3 cellular contexts compared by ENCODE assay signal in the genomic region with DNA sequence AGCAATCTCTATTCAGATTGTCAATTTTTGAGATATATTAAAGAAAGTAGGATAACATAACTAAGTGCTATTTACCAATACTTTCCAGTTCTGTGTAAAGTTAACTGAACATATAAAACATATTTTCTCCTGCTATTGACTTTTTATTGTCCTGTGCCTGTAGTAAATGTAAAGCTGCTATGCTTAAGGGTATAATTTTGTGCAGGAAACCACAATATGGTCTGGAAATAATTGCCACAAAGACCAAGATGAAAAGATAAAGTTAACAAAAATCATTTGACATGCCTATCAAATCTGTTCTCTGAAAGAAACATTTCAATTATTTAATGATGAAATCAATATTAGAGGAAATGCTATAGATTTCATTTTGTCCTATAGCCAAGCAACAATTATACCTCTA.
"Had no signal": no experiment of that assay in that cellular context is flagged by ENCODE, and none has a peak within 500 bp of the region (broad histone marks: within the 10 kb centered on the region; RNA-seq: fewer than 3 reads in every experiment).

No MANE protein-coding gene starts in this region.

- H3K4me3 ChIP-seq: GM12878 had no signal

- DNase-seq: GDM1, GF-D8 had no signal

- ATAC-seq: GM12878 had no signal
